Comparison of ENCODE assay signal across 20 cellular contexts in the genomic region with DNA sequence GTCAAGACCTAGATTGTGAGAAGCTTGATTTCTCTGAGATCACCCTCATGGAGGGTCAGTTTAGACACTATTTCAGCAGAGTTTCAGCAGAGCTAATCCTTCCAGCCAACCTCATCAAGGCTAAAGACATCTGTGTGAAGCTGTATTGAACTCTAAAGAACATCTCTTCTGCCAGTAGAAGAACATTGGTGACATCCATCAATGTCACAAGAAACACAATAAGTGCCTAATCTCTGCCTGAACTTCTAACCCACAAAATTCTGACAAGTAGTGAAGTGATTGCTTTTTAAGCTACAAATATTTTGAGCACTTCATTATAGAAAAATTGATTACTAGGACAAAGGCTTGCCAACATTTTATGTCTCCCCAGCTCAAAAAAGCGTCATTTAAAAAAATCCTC.
"Had no signal": no experiment of that assay in that cellular context is flagged by ENCODE, and none has a peak within 500 bp of the region (broad histone marks: within the 10 kb centered on the region; RNA-seq: fewer than 3 reads in every experiment).

No MANE protein-coding gene starts in this region.

- H3K27me3 Mint-ChIP-seq: T-cell had no signal

- ATAC-seq: T-cell had no signal

- H3K4me1 Mint-ChIP-seq: T-cell had no signal

- H3K36me3 Mint-ChIP-seq: T-cell had no signal

- H3K4me3 Mint-ChIP-seq: T-cell had no signal

- DNase-seq: KBM-7, MM.1S, MV-4-11, NCI-H1048, NCI-H1105, NCI-H1417, NCI-H1436 treated with DMSO at 0.1 percent for 48 hours, NCI-H1694, NCI-H187 treated with DMSO at 0.1 percent for 48 hours, NCI-H2029 treated with DMSO at 0.1 percent for 48 hours, NCI-H2171 treated with DMSO at 0.1 percent for 48 hours, NCI-H345, NCI-H446 treated with DMSO at 0.1 percent for 48 hours, NCI-H510A treated with DMSO at 0.1 percent for 48 hours, NCI-H526, Right ventricle myocardium superior, RPMI8226, SIG-M5, SW 1271, T-cell had no signal

- H3K27ac Mint-ChIP-seq: T-cell had no signal
